ENCODE assay signal across 23 cellular contexts in the genomic region with DNA sequence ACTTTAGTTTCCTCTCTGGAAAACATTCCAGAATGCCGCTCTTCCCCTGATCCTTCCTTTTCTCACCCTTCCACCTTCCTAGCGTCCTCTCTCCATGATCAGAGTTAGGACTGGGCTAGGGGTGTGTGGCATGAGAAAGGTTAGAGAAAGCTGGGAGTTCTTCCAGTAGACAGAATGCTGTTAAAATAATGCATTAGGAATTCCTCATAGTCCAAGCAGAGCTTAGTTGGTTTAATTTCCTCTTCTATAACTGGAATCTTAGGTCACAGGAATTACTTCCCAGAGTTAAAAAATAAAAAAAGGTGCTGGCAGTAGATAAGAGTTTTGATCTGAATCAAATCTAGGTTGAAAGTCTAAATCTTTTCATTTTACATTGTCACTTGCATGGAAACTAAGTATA. TPM values are rescaled to one million over a fixed set of nuclear protein-coding genes. Genes with fewer than 3 reads are reported as not detected.
A peak's percentile ranks its signal among the peaks of the same experiment; 100 is the strongest.
DNase-seq lines count a peak whose midpoint lies in the region; ATAC-seq, FAIRE-seq and TF ChIP-seq lines count a peak whose summit lies in the region.
"Had no signal": no experiment of that assay in that cellular context is flagged by ENCODE, and none has a peak within 500 bp of the region (broad histone marks: within the 10 kb centered on the region; RNA-seq: fewer than 3 reads in every experiment).

No MANE protein-coding gene starts in this region.

- FAIRE-seq in kidney (lab: Jason Lieb, UNC) = no peak
- FAIRE-seq in GM12891 (lab: Jason Lieb, UNC) = no peak
- FAIRE-seq: K562 had no signal

- H3K36me3 ChIP-seq in kidney (ENCODE audit: control insufficient read depth in 1 of 2, insufficient read depth in 2 of 2, low read length in 2 of 2) (peaks cover 0 to 6% of the 10 kb centered on the region in 2 donors), uterus (no peaks in the 10 kb centered on the region)

- intact Hi-C loops in kidney (cut with DNase I) = no loop called here
- intact Hi-C loops in uterus (cut with DNase I; ENCODE audit: low total_unique reads) = no loop called here

- POLR2A ChIA-PET in activated naive CD8-positive, alpha-beta T cell treated with anti-CD3 and anti-CD28 coated beads, Interleukin-2, amount 10 ng/mL, durations not matched to agents 7 days and 5 days (lab: Charles Lee) = no interaction called here

- TF ChIP-seq POLR2A in uterus (IDR thresholded peaks at IDR 0.05) = no peak
- no peak for TF ChIP-seq POLR2A in GM12891 (IDR thresholded peaks at IDR 0.05; ENCODE audit: low read depth, low read length)

- H3K27ac ChIP-seq in kidney (ENCODE audit: low read depth in 2 of 2, low read length in 2 of 2) (peak overlapping the region; percentile 35 to 45), uterus (peak overlapping the region; percentile 8 to 68)
- H3K27ac ChIP-seq: body of pancreas, HL-60 had no signal

- H3K4me3 ChIP-seq in kidney (ENCODE audit: low read length in 2 of 2) (no peak overlapping the region), uterus (no peak overlapping the region)
- H3K4me3 ChIP-seq: body of pancreas, K562 had no signal

- H3K9ac ChIP-seq in kidney (ENCODE audit: low read length in 2 of 2) = no peak overlapping the region

- peaks cover 29% of the 10 kb centered on the region for H3K4me1 Mint-ChIP-seq in activated naive CD8-positive, alpha-beta T cell treated with anti-CD3 and anti-CD28 coated beads, Interleukin-2, amount 10 ng/mL, durations not matched to agents 7 days and 5 days
- no peaks in the 10 kb centered on the region for H3K4me1 Mint-ChIP-seq in activated naive CD8-positive, alpha-beta T cell treated with anti-CD3 and anti-CD28 coated beads, Interleukin-2, amount 50 U/mL, for 24 hours
- peaks cover 9% of the 10 kb centered on the region for H3K4me1 Mint-ChIP-seq in progenitor cell of endocrine pancreas (ENCODE audit: low read depth)
- H3K4me1 Mint-ChIP-seq: H9 had no signal

- ATAC-seq in activated naive CD8-positive, alpha-beta T cell treated with anti-CD3 and anti-CD28 coated beads, Interleukin-2, amount 10 ng/mL, durations not matched to agents 7 days and 5 days (ENCODE audit: low read depth) = no peak
- ATAC-seq in activated naive CD8-positive, alpha-beta T cell treated with anti-CD3 and anti-CD28 coated beads, Interleukin-2, amount 50 U/mL, for 24 hours = no peak
- ATAC-seq in HG02885 (IDR thresholded peaks at IDR 0.05; ENCODE audit: poor library complexity, unreplicated experiment) = no peak
- ATAC-seq: K562; naive thymus-derived CD8-positive, alpha-beta T cell; stimulated activated naive CD8-positive, alpha-beta T cell treated with anti-CD3 and anti-CD28 coated beads, Interleukin-15, Interleukin-2, amounts not matched to agents 100 U/mL and 50 U/mL, for 24 hours had no signal

- H3K27me3 Mint-ChIP-seq in activated naive CD8-positive, alpha-beta T cell treated with anti-CD3 and anti-CD28 coated beads, Interleukin-2, amount 10 ng/mL, durations not matched to agents 7 days and 5 days = no peaks in the 10 kb centered on the region
- H3K27me3 Mint-ChIP-seq in activated naive CD8-positive, alpha-beta T cell treated with anti-CD3 and anti-CD28 coated beads, Interleukin-2, amount 50 U/mL, for 24 hours = no peaks in the 10 kb centered on the region
- H3K27me3 Mint-ChIP-seq in progenitor cell of endocrine pancreas = no peaks in the 10 kb centered on the region
- H3K27me3 Mint-ChIP-seq: activated naive CD4-positive, alpha-beta T cell treated with anti-CD3 and anti-CD28 coated beads, Interleukin-2, amount 10 ng/mL, durations not matched to agents 7 days and 5 days; naive thymus-derived CD8-positive, alpha-beta T cell had no signal

- peaks cover 7 to 8% of the 10 kb centered on the region in 2 donors for H3K4me1 ChIP-seq in kidney (ENCODE audit: control insufficient read depth in 1 of 2, insufficient read depth in 1 of 2, low read depth in 1 of 2, low read length in 2 of 2)
- H3K4me1 ChIP-seq in uterus = peaks cover 0 to 7% of the 10 kb centered on the region in 2 donors

- H3K9me3 ChIP-seq in kidney (ENCODE audit: control insufficient read depth in 1 of 2, low read length in 2 of 2) (no peaks in the 10 kb centered on the region), uterus (no peaks in the 10 kb centered on the region)
- H3K9me3 ChIP-seq: BE2C, body of pancreas had no signal

- TF ChIP-seq CTCF in kidney (IDR thresholded peaks at IDR 0.05; ENCODE audit: borderline replicate concordance, extremely low read depth, insufficient read depth) (no peak), progenitor cell of endocrine pancreas (IDR thresholded peaks at IDR 0.05; ENCODE audit: unreplicated experiment) (no peak), uterus (IDR thresholded peaks at IDR 0.05) (no peak)

- no peaks in the 10 kb centered on the region for H3K9me3 Mint-ChIP-seq in activated naive CD8-positive, alpha-beta T cell treated with anti-CD3 and anti-CD28 coated beads, Interleukin-2, amount 10 ng/mL, durations not matched to agents 7 days and 5 days
- no peaks in the 10 kb centered on the region for H3K9me3 Mint-ChIP-seq in activated naive CD8-positive, alpha-beta T cell treated with anti-CD3 and anti-CD28 coated beads, Interleukin-2, amount 50 U/mL, for 24 hours
- H3K9me3 Mint-ChIP-seq in progenitor cell of endocrine pancreas (ENCODE audit: low read depth) = no peaks in the 10 kb centered on the region
- H3K9me3 Mint-ChIP-seq: activated naive CD4-positive, alpha-beta T cell treated with anti-CD3 and anti-CD28 coated beads, Interleukin-2, amount 10 ng/mL, durations not matched to agents 7 days and 5 days; H9; naive thymus-derived CD8-positive, alpha-beta T cell had no signal

- no peak overlapping the region for H3K4me3 Mint-ChIP-seq in activated naive CD8-positive, alpha-beta T cell treated with anti-CD3 and anti-CD28 coated beads, Interleukin-2, amount 10 ng/mL, durations not matched to agents 7 days and 5 days
- no peak overlapping the region for H3K4me3 Mint-ChIP-seq in activated naive CD8-positive, alpha-beta T cell treated with anti-CD3 and anti-CD28 coated beads, Interleukin-2, amount 50 U/mL, for 24 hours
- no peak overlapping the region for H3K4me3 Mint-ChIP-seq in progenitor cell of endocrine pancreas (ENCODE audit: low read depth)
- H3K4me3 Mint-ChIP-seq: activated naive CD4-positive, alpha-beta T cell treated with anti-CD3 and anti-CD28 coated beads, Interleukin-2, amount 10 ng/mL, durations not matched to agents 7 days and 5 days; H9; naive thymus-derived CD8-positive, alpha-beta T cell had no signal

- DNase-seq in activated naive CD8-positive, alpha-beta T cell treated with anti-CD3 and anti-CD28 coated beads, Interleukin-2, amount 10 ng/mL, durations not matched to agents 7 days and 5 days = no peak
- no peak for DNase-seq in activated naive CD8-positive, alpha-beta T cell treated with anti-CD3 and anti-CD28 coated beads, Interleukin-2, amount 50 U/mL, for 24 hours
- no peak for DNase-seq in kidney
- no peak for DNase-seq in progenitor cell of endocrine pancreas (ENCODE audit: low spot score, unreplicated experiment)
- DNase-seq in uterus = no peak
- no peak for DNase-seq in GM12891 (ENCODE audit: insufficient read length, low spot score)
- DNase-seq in stimulated activated CD4-positive, alpha-beta T cell treated with anti-CD3 and anti-CD28 coated beads, Interleukin-15, amount 100 ng/mL, for 24 hours = no peak
- DNase-seq: 8988T; activated CD4-positive, alpha-beta T cell treated with anti-CD3 and anti-CD28 coated beads, Interleukin-2, amount 50 U/mL, for 4 hours; activated naive CD4-positive, alpha-beta T cell treated with anti-CD3 and anti-CD28 coated beads, Interleukin-2, amount 10 ng/mL, durations not matched to agents 7 days and 5 days; activated T-cell treated with anti-CD3 and anti-CD28 coated beads for 4 hours; BE2C; erythroblast; H9; naive thymus-derived CD8-positive, alpha-beta T cell; NCI-H1930; RPMI8226; stimulated activated naive CD8-positive, alpha-beta T cell treated with anti-CD3 and anti-CD28 coated beads, Interleukin-15, Interleukin-2, amounts not matched to agents 100 U/mL and 50 U/mL, for 24 hours; T-helper 1 cell had no signal

- H3K27ac Mint-ChIP-seq in activated naive CD8-positive, alpha-beta T cell treated with anti-CD3 and anti-CD28 coated beads, Interleukin-2, amount 10 ng/mL, durations not matched to agents 7 days and 5 days = peak overlapping the region; percentile 50
- no peak overlapping the region for H3K27ac Mint-ChIP-seq in activated naive CD8-positive, alpha-beta T cell treated with anti-CD3 and anti-CD28 coated beads, Interleukin-2, amount 50 U/mL, for 24 hours
- peak overlapping the region; percentile 68 for H3K27ac Mint-ChIP-seq in progenitor cell of endocrine pancreas
- H3K27ac Mint-ChIP-seq: activated naive CD4-positive, alpha-beta T cell treated with anti-CD3 and anti-CD28 coated beads, Interleukin-2, amount 10 ng/mL, durations not matched to agents 7 days and 5 days had no signal

- peaks cover 27% of the 10 kb centered on the region for H3K36me3 Mint-ChIP-seq in activated naive CD8-positive, alpha-beta T cell treated with anti-CD3 and anti-CD28 coated beads, Interleukin-2, amount 10 ng/mL, durations not matched to agents 7 days and 5 days
- H3K36me3 Mint-ChIP-seq in activated naive CD8-positive, alpha-beta T cell treated with anti-CD3 and anti-CD28 coated beads, Interleukin-2, amount 50 U/mL, for 24 hours (ENCODE audit: low read depth) = peaks cover 5% of the 10 kb centered on the region
- H3K36me3 Mint-ChIP-seq in progenitor cell of endocrine pancreas (ENCODE audit: insufficient read depth) = peaks cover 5% of the 10 kb centered on the region

- no peaks in the 10 kb centered on the region for H3K27me3 ChIP-seq in uterus
- H3K27me3 ChIP-seq: BE2C, body of pancreas had no signal

TF ChIP-seq in GM12891, 5 proteins besides CTCF, POLR2A, EP300 and RAD21:
- TF ChIP-seq POU2F2 (IDR thresholded peaks at IDR 0.05; ENCODE audit: low read depth, low read length) = no peak
- no peak for TF ChIP-seq PAX5 (IDR thresholded peaks at IDR 0.05; ENCODE audit: insufficient read depth, low read length, severe bottlenecking)
- no peak for TF ChIP-seq SPI1 (IDR thresholded peaks at IDR 0.05; ENCODE audit: low read depth, low read length)
- TF ChIP-seq TAF1 (IDR thresholded peaks at IDR 0.05; ENCODE audit: low read depth, low read length) = no peak
- no peak for TF ChIP-seq POLR2AphosphoS5 (IDR thresholded peaks at IDR 0.05; ENCODE audit: low read depth, low read length)
TF ChIP-seq in GM12891: peak in this region for 0.

RNA-seq across cellular contexts. Expression of a gene that starts 37.2 kb away (rescaled TPM):
- 10 to 100 TPM; 29.1 to 30.3 TPM for total RNA-seq in activated naive CD8-positive, alpha-beta T cell treated with anti-CD3 and anti-CD28 coated beads, Interleukin-2, amount 10 ng/mL, durations not matched to agents 7 days and 5 days
- 6.9 TPM for total RNA-seq in kidney
- 6.1 TPM for polyA plus RNA-seq in kidney (ENCODE audit: insufficient read depth, low read depth, low replicate concordance)
- 5.2 and 6.4 TPM in 2 replicates for total RNA-seq in progenitor cell of endocrine pancreas
- total RNA-seq in uterus = 1 to 10 TPM in 3 of 4 donors, not detected in 1; 3.3 to 9.9 (median 8.9) TPM
- polyA plus RNA-seq in GM12891 (2012; ENCODE audit: low read depth, missing spikeins) = 15.5 TPM
